Comparison of ENCODE assay signal across 27 cellular contexts in the genomic region with DNA sequence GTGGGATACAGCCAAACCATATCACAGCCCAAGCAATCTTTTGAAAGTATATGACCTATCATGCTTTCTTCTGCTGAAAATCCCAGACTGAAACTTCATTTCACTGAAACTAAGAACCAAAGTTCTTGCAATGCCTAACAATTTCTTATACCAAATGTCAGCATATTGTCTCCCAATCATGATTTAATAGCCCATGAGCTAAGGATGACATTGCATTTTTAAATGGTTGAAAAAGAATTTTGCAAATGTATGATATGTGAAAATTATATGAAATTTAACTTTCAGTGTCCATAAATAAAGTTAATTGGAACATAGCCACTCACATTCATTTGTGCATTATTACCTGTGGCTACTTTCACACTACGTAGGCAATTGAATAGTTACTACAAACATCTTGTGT.
A peak's percentile ranks its signal among the peaks of the same experiment; 100 is the strongest.
DNase-seq lines count a peak whose midpoint lies in the region; ATAC-seq, FAIRE-seq and TF ChIP-seq lines count a peak whose summit lies in the region.
"Had no signal": no experiment of that assay in that cellular context is flagged by ENCODE, and none has a peak within 500 bp of the region (broad histone marks: within the 10 kb centered on the region; RNA-seq: fewer than 3 reads in every experiment).

No MANE protein-coding gene starts in this region.

- H3K36me3 Mint-ChIP-seq in MCF 10A (ENCODE audit: insufficient read depth, unreplicated experiment) (no peaks in the 10 kb centered on the region), endothelial cell (ENCODE audit: low read depth, unreplicated experiment) (peaks cover 13% of the 10 kb centered on the region)
- H3K36me3 Mint-ChIP-seq: CD4-positive, alpha-beta memory T cell; CD4-positive, CD25-positive, alpha-beta regulatory T cell; CD8-positive, alpha-beta memory T cell had no signal

- CTCF ChIA-PET in mammary epithelial cell (lab: Charles Lee; ENCODE audit: low non-redundant PET) (no interaction called here), MCF 10A (lab: Yijun Ruan, JAX) (no interaction called here), A549 (lab: Yijun Ruan, JAX) (no interaction called here), K562 (lab: Yijun Ruan, JAX; ENCODE audit: low intra/inter-chr PET ratio) (no interaction called here)

- H3K9me1 ChIP-seq in K562 (ENCODE audit: control insufficient read depth, insufficient read depth, low read length) = no peaks in the 10 kb centered on the region

- no peak for DNase-seq in mammary epithelial cell
- no peak for DNase-seq in MCF 10A (ENCODE audit: unreplicated experiment)
- DNase-seq in A549 (ENCODE audit: low read depth in 1 of 2, low spot score in 1 of 2) = no peak
- DNase-seq in K562 (ENCODE audit: extremely low read depth in 1 of 4, low spot score in 3 of 4) = no peak
- DNase-seq in endothelial cell (ENCODE audit: low spot score) = no peak
- DNase-seq in omental fat pad (ENCODE audit: low spot score) = no peak
- DNase-seq: ACHN; BE2C; C1 segment of cervical spinal cord; CD4-positive, alpha-beta memory T cell; CD4-positive, CD25-positive, alpha-beta regulatory T cell; CD8-positive, alpha-beta memory T cell; COR-L47; DMS 273 treated with DMSO at 0.1 percent for 48 hours; DMS153; DMS53; DMS79; DND-41; EL; GDM1 had no signal

- H3K4me1 ChIP-seq in mammary epithelial cell (ENCODE audit: insufficient read depth, low read length) (no peaks in the 10 kb centered on the region), A549 (no peaks in the 10 kb centered on the region), K562 (replicated peaks in 1 of 2; ENCODE audit: control insufficient read depth in 2 of 2, insufficient read depth in 2 of 2, low read length in 2 of 2) (peaks cover 0 to 10% of the 10 kb centered on the region in 2 experiments; a peak in 3 of 5 replicates)
- H3K4me1 ChIP-seq: BE2C, BLaER1 had no signal

- no peak overlapping the region for H3K4me3 Mint-ChIP-seq in MCF 10A (ENCODE audit: unreplicated experiment)
- H3K4me3 Mint-ChIP-seq in endothelial cell (ENCODE audit: unreplicated experiment) = no peak overlapping the region
- H3K4me3 Mint-ChIP-seq: CD14-positive monocyte; CD4-positive, alpha-beta memory T cell; CD4-positive, CD25-positive, alpha-beta regulatory T cell; CD8-positive, alpha-beta memory T cell had no signal

- TF ChIP-seq CTCF in mammary epithelial cell (conservative IDR thresholded peaks at IDR 0.05 in 1 of 2, IDR thresholded peaks at IDR 0.05 in 1 of 2; ENCODE audit: extremely low read depth in 1 of 2, insufficient read depth in 1 of 2, low read depth in 1 of 2, low read length in 2 of 2) (no peak), MCF 10A (IDR thresholded peaks at IDR 0.05; ENCODE audit: unreplicated experiment) (no peak), A549 (IDR thresholded peaks at IDR 0.05) (no peak), K562 (IDR thresholded peaks at IDR 0.05 in 2 of 3, conservative IDR thresholded peaks at IDR 0.05 in 1 of 3; ENCODE audit: insufficient read depth in 2 of 3, low read depth in 1 of 3, low read length in 3 of 3) (no peak), endothelial cell (IDR thresholded peaks at IDR 0.05; ENCODE audit: unreplicated experiment) (no peak), omental fat pad (IDR thresholded peaks at IDR 0.05) (no peak)

- H3K9ac ChIP-seq in mammary epithelial cell (ENCODE audit: insufficient read depth, low read length) (no peak overlapping the region), K562 (ENCODE audit: insufficient read depth in 1 of 2, low read depth in 2 of 2, low read length in 2 of 2) (no peak overlapping the region)
- H3K9ac ChIP-seq: BLaER1 had no signal

- H3K36me3 ChIP-seq in mammary epithelial cell (ENCODE audit: insufficient read depth, low read length) (no peaks in the 10 kb centered on the region), K562 (ENCODE audit: control insufficient read depth, insufficient read depth, low read length) (no peaks in the 10 kb centered on the region)
- H3K36me3 ChIP-seq: BE2C, BLaER1 had no signal

- POLR2A ChIA-PET in MCF 10A (lab: Yijun Ruan, JAX) = no interaction called here
- POLR2A ChIA-PET in A549 (lab: Yijun Ruan, JAX) = no interaction called here
- POLR2A ChIA-PET in K562 (lab: Yijun Ruan, JAX) = no interaction called here

- H3K27ac ChIP-seq in mammary epithelial cell (ENCODE audit: insufficient read depth, low read depth, low read length) (no peak overlapping the region), A549 (no peak overlapping the region), K562 (ENCODE audit: extremely low read depth, low read depth, low read length) (no peak overlapping the region)
- H3K27ac ChIP-seq: 22Rv1, BLaER1 had no signal

- no peaks in the 10 kb centered on the region for H3K27me3 Mint-ChIP-seq in MCF 10A (ENCODE audit: insufficient read depth, unreplicated experiment)
- peaks cover 2% of the 10 kb centered on the region for H3K27me3 Mint-ChIP-seq in endothelial cell (ENCODE audit: unreplicated experiment)
- H3K27me3 Mint-ChIP-seq: CD4-positive, alpha-beta memory T cell; CD4-positive, CD25-positive, alpha-beta regulatory T cell had no signal

- BruUV-seq in mammary epithelial cell (replicated peaks; lab: Mats Ljungman, UMichigan) = no TSS peak
- BruUV-seq in MCF 10A (replicated peaks; lab: Mats Ljungman, UMichigan) = no TSS peak
- no TSS peak for BruUV-seq in K562 (replicated peaks; lab: Mats Ljungman, UMichigan)

- 60% methylated on average over 1 of the region's 1 CpG for WGBS in mammary epithelial cell (ENCODE audit: low coverage, missing lambda C conversion rate)
- 85% methylated on average over 1 of the region's 1 CpG for WGBS in A549 (ENCODE audit: missing lambda C conversion rate)
- 69% methylated on average over 1 of the region's 1 CpG for WGBS in K562 (ENCODE audit: insufficient coverage, low coverage, missing lambda C conversion rate)

- H3K27me3 ChIP-seq in mammary epithelial cell (ENCODE audit: insufficient read depth, low read length) (no peaks in the 10 kb centered on the region), K562 (ENCODE audit: control insufficient read depth in 2 of 2, insufficient read depth in 2 of 2, low read length in 2 of 2) (no peaks in the 10 kb centered on the region)
- H3K27me3 ChIP-seq: BE2C, BLaER1 had no signal

- H2AFZ ChIP-seq in mammary epithelial cell (ENCODE audit: low read depth, low read length) = peak overlapping the region; percentile 11
- H2AFZ ChIP-seq in K562 (ENCODE audit: low read depth, low read length) = peak overlapping the region; percentile 50

- FAIRE-seq in A549 (lab: Jason Lieb, UNC) (no peak), K562 (lab: Jason Lieb, UNC) (no peak)
- FAIRE-seq: GM12878, GM12892, GM18507 had no signal

- H3K4me1 Mint-ChIP-seq in MCF 10A (ENCODE audit: insufficient read depth, unreplicated experiment) (no peaks in the 10 kb centered on the region), endothelial cell (ENCODE audit: unreplicated experiment) (peaks cover 15% of the 10 kb centered on the region)
- H3K4me1 Mint-ChIP-seq: CD4-positive, alpha-beta memory T cell; CD4-positive, CD25-positive, alpha-beta regulatory T cell; CD8-positive, alpha-beta memory T cell had no signal

- dilution Hi-C loops in mammary epithelial cell (cut with HindIII; ENCODE audit: low sequenced_read_pairs) = no loop called here

- no peak for ATAC-seq in A549
- no peak for ATAC-seq in K562
- no peak for ATAC-seq in HG03045 (IDR thresholded peaks at IDR 0.05; ENCODE audit: unreplicated experiment)
- no peak for ATAC-seq in omental fat pad (ENCODE audit: low FRiP score)
- ATAC-seq: GM12878 had no signal

- TF ChIP-seq EP300 in A549 (IDR thresholded peaks at IDR 0.05) (no peak), K562 (IDR thresholded peaks at IDR 0.05; ENCODE audit: low read length) (no peak)

- TF ChIP-seq POLR2A in A549 (IDR thresholded peaks at IDR 0.05; ENCODE audit: low read length) (no peak), K562 (conservative IDR thresholded peaks at IDR 0.05) (no peak)

- H4K20me1 ChIP-seq in mammary epithelial cell (ENCODE audit: insufficient read depth, low read length) (no peaks in the 10 kb centered on the region), K562 (replicated peaks; ENCODE audit: control insufficient read depth, insufficient read depth, low read length) (no peaks in the 10 kb centered on the region)
- H4K20me1 ChIP-seq: BLaER1 had no signal

- H3K4me2 ChIP-seq in mammary epithelial cell (ENCODE audit: insufficient read depth, low read depth, low read length) = no peak overlapping the region
- H3K4me2 ChIP-seq in A549 = no peak overlapping the region
- H3K4me2 ChIP-seq in K562 (ENCODE audit: insufficient read depth, low read length) = no peak overlapping the region
- H3K4me2 ChIP-seq: BLaER1 had no signal

- in situ Hi-C loops in mammary epithelial cell (cut with MboI; ENCODE audit: low sequenced_read_pairs in 2 of 2) (no loop called here), K562 (cut with MboI) (no loop called here)

- no peaks in the 10 kb centered on the region for H3K79me2 ChIP-seq in mammary epithelial cell (ENCODE audit: insufficient read depth, low read length)
- no peaks in the 10 kb centered on the region for H3K79me2 ChIP-seq in K562 (ENCODE audit: control insufficient read depth, insufficient read depth, low read length)

- H3K4me3 ChIP-seq in mammary epithelial cell (replicated peaks in 1 of 3; ENCODE audit: insufficient read depth in 1 of 3, low read depth in 2 of 3, low read length in 3 of 3) (no peak overlapping the region), A549 (no peak overlapping the region), K562 (no peak overlapping the region)
- H3K4me3 ChIP-seq: BLaER1, GM12878 had no signal

- H3K27ac Mint-ChIP-seq in MCF 10A (ENCODE audit: low read depth, unreplicated experiment) = no peak overlapping the region
- peak overlapping the region; percentile 71 for H3K27ac Mint-ChIP-seq in endothelial cell (ENCODE audit: unreplicated experiment)
- H3K27ac Mint-ChIP-seq: CD4-positive, alpha-beta memory T cell; CD4-positive, CD25-positive, alpha-beta regulatory T cell; CD8-positive, alpha-beta memory T cell had no signal

- no peaks in the 10 kb centered on the region for H3K9me3 Mint-ChIP-seq in MCF 10A (ENCODE audit: unreplicated experiment)
- H3K9me3 Mint-ChIP-seq in endothelial cell (ENCODE audit: unreplicated experiment) = no peaks in the 10 kb centered on the region

- H3K9me3 ChIP-seq in mammary epithelial cell (replicated peaks; ENCODE audit: insufficient read depth, low read length) = no peaks in the 10 kb centered on the region
- H3K9me3 ChIP-seq in A549 = peaks cover 7% of the 10 kb centered on the region; the same call in 1 of the 3 replicates
- no peaks in the 10 kb centered on the region for H3K9me3 ChIP-seq in K562 (replicated peaks; ENCODE audit: control insufficient read depth, insufficient read depth, low read depth, low read length)
- H3K9me3 ChIP-seq: BE2C had no signal

- no peak for TF ChIP-seq RAD21 in A549 (conservative IDR thresholded peaks at IDR 0.05 in 1 of 2, IDR thresholded peaks at IDR 0.05 in 1 of 2)
- TF ChIP-seq RAD21 in K562 (CRISPR knock-in tag; conservative IDR thresholded peaks at IDR 0.05 in 1 of 2, IDR thresholded peaks at IDR 0.05 in 1 of 2) = no peak

- intact Hi-C loops in mammary epithelial cell (cut with micrococcal nuclease) (no loop called here), MCF 10A (cut with micrococcal nuclease) (no loop called here), K562 (cut with micrococcal nuclease) (no loop called here)

TF ChIP-seq in A549, 52 proteins besides CTCF, POLR2A, EP300 and RAD21 (continues in another document):
- no peak for TF ChIP-seq NPAS2 (CRISPR knock-in tag; IDR thresholded peaks at IDR 0.05; ENCODE audit: borderline replicate concordance)

TF ChIP-seq in K562, 482 proteins besides CTCF, POLR2A, EP300 and RAD21 (continues in another document):
- peak; percentile 15 for TF ChIP-seq MEIS2 (IDR thresholded peaks at IDR 0.05; ENCODE audit: partially characterized antibody)
